ENCODE assay signal across 1 cellular context in the genomic region with DNA sequence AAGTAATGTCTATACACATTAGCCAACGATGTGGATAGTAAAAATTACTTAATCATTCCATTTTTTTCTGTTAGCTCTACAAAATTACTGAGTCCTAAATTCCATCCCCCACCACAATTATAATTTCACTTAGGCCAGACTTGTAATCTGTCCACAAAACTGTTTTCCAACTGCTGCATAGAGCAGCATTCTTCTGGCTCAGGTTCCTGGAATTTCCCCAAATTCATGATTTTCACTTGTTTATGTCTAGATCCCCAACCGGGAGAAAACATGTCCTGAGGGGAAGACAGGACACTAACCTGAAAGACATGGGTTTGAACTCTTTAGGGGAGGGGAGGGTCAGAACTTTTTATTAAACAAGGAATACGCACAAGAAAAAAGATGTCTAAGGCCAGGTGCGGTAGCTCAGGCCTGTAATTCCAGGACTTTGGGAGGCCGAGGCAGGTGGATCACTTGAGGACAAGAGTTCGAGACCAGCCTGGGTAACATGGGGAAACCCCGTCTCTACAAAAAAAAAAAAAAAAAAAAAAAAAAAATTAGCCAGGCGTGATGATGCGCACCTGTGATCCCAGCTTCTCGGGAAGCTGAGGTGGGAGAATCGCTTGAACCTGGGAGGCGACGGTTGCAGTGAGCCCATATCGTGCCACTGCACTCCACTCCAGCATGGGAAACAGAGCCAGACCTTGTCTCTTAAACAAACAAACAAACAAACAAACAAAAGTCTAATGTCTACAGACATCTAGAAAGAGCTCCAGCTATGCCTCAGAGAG.
TF ChIP-seq lines count a peak whose summit lies in the region.

No MANE protein-coding gene starts in this region.

TF ChIP-seq in H1, 55 proteins besides CTCF, POLR2A, EP300 and RAD21:
- no peak for TF ChIP-seq ASH2L (IDR thresholded peaks at IDR 0.05; ENCODE audit: low read length)
- no peak for TF ChIP-seq RXRA (IDR thresholded peaks at IDR 0.05; ENCODE audit: insufficient read depth, low read depth, low read length)
- no peak for TF ChIP-seq HDAC2 (IDR thresholded peaks at IDR 0.05; ENCODE audit: borderline replicate concordance in 1 of 2, low read depth in 2 of 2, low read length in 2 of 2)
- TF ChIP-seq KDM1A (IDR thresholded peaks at IDR 0.05; ENCODE audit: borderline replicate concordance, low read length): no peak
- no peak for TF ChIP-seq SAP30 (IDR thresholded peaks at IDR 0.05; ENCODE audit: insufficient read depth, insufficient replicate concordance, low read length)
- no peak for TF ChIP-seq TAF1 (IDR thresholded peaks at IDR 0.05; ENCODE audit: low read depth, low read length)
- TF ChIP-seq, protein P1, sequence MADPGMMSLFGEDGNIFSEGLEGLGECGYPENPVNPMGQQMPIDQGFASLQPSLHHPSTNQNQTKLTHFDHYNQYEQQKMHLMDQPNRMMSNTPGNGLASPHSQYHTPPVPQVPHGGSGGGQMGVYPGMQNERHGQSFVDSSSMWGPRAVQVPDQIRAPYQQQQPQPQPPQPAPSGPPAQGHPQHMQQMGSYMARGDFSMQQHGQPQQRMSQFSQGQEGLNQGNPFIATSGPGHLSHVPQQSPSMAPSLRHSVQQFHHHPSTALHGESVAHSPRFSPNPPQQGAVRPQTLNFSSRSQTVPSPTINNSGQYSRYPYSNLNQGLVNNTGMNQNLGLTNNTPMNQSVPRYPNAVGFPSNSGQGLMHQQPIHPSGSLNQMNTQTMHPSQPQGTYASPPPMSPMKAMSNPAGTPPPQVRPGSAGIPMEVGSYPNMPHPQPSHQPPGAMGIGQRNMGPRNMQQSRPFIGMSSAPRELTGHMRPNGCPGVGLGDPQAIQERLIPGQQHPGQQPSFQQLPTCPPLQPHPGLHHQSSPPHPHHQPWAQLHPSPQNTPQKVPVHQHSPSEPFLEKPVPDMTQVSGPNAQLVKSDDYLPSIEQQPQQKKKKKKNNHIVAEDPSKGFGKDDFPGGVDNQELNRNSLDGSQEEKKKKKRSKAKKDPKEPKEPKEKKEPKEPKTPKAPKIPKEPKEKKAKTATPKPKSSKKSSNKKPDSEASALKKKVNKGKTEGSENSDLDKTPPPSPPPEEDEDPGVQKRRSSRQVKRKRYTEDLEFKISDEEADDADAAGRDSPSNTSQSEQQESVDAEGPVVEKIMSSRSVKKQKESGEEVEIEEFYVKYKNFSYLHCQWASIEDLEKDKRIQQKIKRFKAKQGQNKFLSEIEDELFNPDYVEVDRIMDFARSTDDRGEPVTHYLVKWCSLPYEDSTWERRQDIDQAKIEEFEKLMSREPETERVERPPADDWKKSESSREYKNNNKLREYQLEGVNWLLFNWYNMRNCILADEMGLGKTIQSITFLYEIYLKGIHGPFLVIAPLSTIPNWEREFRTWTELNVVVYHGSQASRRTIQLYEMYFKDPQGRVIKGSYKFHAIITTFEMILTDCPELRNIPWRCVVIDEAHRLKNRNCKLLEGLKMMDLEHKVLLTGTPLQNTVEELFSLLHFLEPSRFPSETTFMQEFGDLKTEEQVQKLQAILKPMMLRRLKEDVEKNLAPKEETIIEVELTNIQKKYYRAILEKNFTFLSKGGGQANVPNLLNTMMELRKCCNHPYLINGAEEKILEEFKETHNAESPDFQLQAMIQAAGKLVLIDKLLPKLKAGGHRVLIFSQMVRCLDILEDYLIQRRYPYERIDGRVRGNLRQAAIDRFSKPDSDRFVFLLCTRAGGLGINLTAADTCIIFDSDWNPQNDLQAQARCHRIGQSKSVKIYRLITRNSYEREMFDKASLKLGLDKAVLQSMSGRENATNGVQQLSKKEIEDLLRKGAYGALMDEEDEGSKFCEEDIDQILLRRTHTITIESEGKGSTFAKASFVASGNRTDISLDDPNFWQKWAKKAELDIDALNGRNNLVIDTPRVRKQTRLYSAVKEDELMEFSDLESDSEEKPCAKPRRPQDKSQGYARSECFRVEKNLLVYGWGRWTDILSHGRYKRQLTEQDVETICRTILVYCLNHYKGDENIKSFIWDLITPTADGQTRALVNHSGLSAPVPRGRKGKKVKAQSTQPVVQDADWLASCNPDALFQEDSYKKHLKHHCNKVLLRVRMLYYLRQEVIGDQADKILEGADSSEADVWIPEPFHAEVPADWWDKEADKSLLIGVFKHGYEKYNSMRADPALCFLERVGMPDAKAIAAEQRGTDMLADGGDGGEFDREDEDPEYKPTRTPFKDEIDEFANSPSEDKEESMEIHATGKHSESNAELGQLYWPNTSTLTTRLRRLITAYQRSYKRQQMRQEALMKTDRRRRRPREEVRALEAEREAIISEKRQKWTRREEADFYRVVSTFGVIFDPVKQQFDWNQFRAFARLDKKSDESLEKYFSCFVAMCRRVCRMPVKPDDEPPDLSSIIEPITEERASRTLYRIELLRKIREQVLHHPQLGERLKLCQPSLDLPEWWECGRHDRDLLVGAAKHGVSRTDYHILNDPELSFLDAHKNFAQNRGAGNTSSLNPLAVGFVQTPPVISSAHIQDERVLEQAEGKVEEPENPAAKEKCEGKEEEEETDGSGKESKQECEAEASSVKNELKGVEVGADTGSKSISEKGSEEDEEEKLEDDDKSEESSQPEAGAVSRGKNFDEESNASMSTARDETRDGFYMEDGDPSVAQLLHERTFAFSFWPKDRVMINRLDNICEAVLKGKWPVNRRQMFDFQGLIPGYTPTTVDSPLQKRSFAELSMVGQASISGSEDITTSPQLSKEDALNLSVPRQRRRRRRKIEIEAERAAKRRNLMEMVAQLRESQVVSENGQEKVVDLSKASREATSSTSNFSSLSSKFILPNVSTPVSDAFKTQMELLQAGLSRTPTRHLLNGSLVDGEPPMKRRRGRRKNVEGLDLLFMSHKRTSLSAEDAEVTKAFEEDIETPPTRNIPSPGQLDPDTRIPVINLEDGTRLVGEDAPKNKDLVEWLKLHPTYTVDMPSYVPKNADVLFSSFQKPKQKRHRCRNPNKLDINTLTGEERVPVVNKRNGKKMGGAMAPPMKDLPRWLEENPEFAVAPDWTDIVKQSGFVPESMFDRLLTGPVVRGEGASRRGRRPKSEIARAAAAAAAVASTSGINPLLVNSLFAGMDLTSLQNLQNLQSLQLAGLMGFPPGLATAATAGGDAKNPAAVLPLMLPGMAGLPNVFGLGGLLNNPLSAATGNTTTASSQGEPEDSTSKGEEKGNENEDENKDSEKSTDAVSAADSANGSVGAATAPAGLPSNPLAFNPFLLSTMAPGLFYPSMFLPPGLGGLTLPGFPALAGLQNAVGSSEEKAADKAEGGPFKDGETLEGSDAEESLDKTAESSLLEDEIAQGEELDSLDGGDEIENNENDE (IDR thresholded peaks at IDR 0.05; ENCODE audit: insufficient replicate concordance, low read length): no peak
- no peak for TF ChIP-seq KDM4A (IDR thresholded peaks at IDR 0.05; ENCODE audit: low read depth, low read length, severe bottlenecking)
- TF ChIP-seq SP1 (IDR thresholded peaks at IDR 0.05; ENCODE audit: low read depth, low read length): no peak
- TF ChIP-seq PHF8 (conservative IDR thresholded peaks at IDR 0.05; ENCODE audit: low read depth, low read length): no peak
- no peak for TF ChIP-seq RFX5 (IDR thresholded peaks at IDR 0.05; ENCODE audit: borderline replicate concordance, low read depth, low read length)
- TF ChIP-seq EGR1 (IDR thresholded peaks at IDR 0.05; ENCODE audit: borderline replicate concordance, low read depth, low read length): no peak
- no peak for TF ChIP-seq CHD2 (IDR thresholded peaks at IDR 0.05; ENCODE audit: low read length)
- no peak for TF ChIP-seq MAX (IDR thresholded peaks at IDR 0.05)
- TF ChIP-seq GABPA (IDR thresholded peaks at IDR 0.05; ENCODE audit: borderline replicate concordance, insufficient read depth, low read length): no peak
- TF ChIP-seq BRCA1 (IDR thresholded peaks at IDR 0.05; ENCODE audit: low read depth, low read length): no peak
- no peak for TF ChIP-seq TCF12 (IDR thresholded peaks at IDR 0.05; ENCODE audit: low read depth, low read length)
- no peak for TF ChIP-seq RBBP5 (IDR thresholded peaks at IDR 0.05; ENCODE audit: borderline replicate concordance, low read depth, low read length)
- TF ChIP-seq SP2 (IDR thresholded peaks at IDR 0.05; ENCODE audit: low read length): no peak
